ENCODE assay signal across 8 cellular contexts in genomic region chr3:33440578-33441321, GRCh38. TPM values are rescaled to one million over a fixed set of nuclear protein-coding genes. Genes with fewer than 3 reads are reported as not detected.
DNase-seq lines count a peak whose midpoint lies in the region; ATAC-seq and TF ChIP-seq lines count a peak whose summit lies in the region.

No MANE protein-coding gene starts in this region.

- H3K36me3 Mint-ChIP-seq in activated naive CD8-positive, alpha-beta T cell treated with anti-CD3 and anti-CD28 coated beads, Interleukin-2, amount 10 ng/mL, durations not matched to agents 7 days and 5 days, result peaks cover 2% of the 10 kb centered on the region

- H3K4me1 ChIP-seq in ovary (ENCODE audit: insufficient read depth) (peaks cover 5% of the 10 kb centered on the region), aorta (ENCODE audit: control insufficient read depth in 1 of 2, insufficient read depth in 2 of 2, low read length in 2 of 2) (no peaks in the 10 kb centered on the region)

- no peaks in the 10 kb centered on the region for H3K9me3 Mint-ChIP-seq in activated naive CD8-positive, alpha-beta T cell treated with anti-CD3 and anti-CD28 coated beads, Interleukin-2, amount 10 ng/mL, durations not matched to agents 7 days and 5 days

- TF ChIP-seq EP300 in ovary (IDR thresholded peaks at IDR 0.05), result no peak

- no peaks in the 10 kb centered on the region for H3K27me3 ChIP-seq in GM06990 (replicated peaks; ENCODE audit: control insufficient read depth, insufficient read depth, low read length)
- no peaks in the 10 kb centered on the region for H3K27me3 ChIP-seq in ovary
- no peaks in the 10 kb centered on the region for H3K27me3 ChIP-seq in aorta (ENCODE audit: control insufficient read depth in 1 of 2, insufficient read depth in 2 of 2, low read length in 1 of 2)

- H3K9me3 ChIP-seq in ovary (no peaks in the 10 kb centered on the region), aorta (ENCODE audit: control insufficient read depth, low read length) (no peaks in the 10 kb centered on the region)

- H3K36me3 ChIP-seq in GM06990 (ENCODE audit: control insufficient read depth, insufficient read depth, low read length) (no peaks in the 10 kb centered on the region), ovary (no peaks in the 10 kb centered on the region), aorta (ENCODE audit: control insufficient read depth in 1 of 2, insufficient read depth in 2 of 2, low read length in 1 of 2) (no peaks in the 10 kb centered on the region)

- POLR2A ChIA-PET in activated naive CD8-positive, alpha-beta T cell treated with anti-CD3 and anti-CD28 coated beads, Interleukin-2, amount 10 ng/mL, durations not matched to agents 7 days and 5 days (lab: Charles Lee), result interaction anchor here (0.6 to 3.0 kb wide), 15 partner anchors 11 to 1908 kb away, joined by 3 to 20 read pairs (median 3); partner anchors contain the start of genes PDCD6IP and STT3B

- H3K4me3 Mint-ChIP-seq in activated naive CD8-positive, alpha-beta T cell treated with anti-CD3 and anti-CD28 coated beads, Interleukin-2, amount 10 ng/mL, durations not matched to agents 7 days and 5 days, result peak overlapping the region; percentile 100

- intact Hi-C loops in head of caudate nucleus (cut with DNase I), result loop anchor here (5.0 kb wide), 3 partner anchors 217 to 357 kb away; partner anchors contain the start of genes CLASP2 and PDCD6IP
- intact Hi-C loops in ovary (cut with DNase I), result no loop called here
- intact Hi-C loops in aorta (cut with DNase I), result no loop called here

- no peak for TF ChIP-seq CTCF in GM06990 (IDR thresholded peaks at IDR 0.05; ENCODE audit: insufficient read depth, low read length, poor library complexity, severe bottlenecking)
- no peak for TF ChIP-seq CTCF in LNCaP clone FGC (IDR thresholded peaks at IDR 0.05; ENCODE audit: control insufficient read depth, extremely low read depth, insufficient read depth)
- TF ChIP-seq CTCF in ovary (IDR thresholded peaks at IDR 0.05), result peak in 2 of 3 donors; percentile 11 to 18

- peaks cover 34% of the 10 kb centered on the region for H3K4me1 Mint-ChIP-seq in activated naive CD8-positive, alpha-beta T cell treated with anti-CD3 and anti-CD28 coated beads, Interleukin-2, amount 10 ng/mL, durations not matched to agents 7 days and 5 days

- H3K27ac ChIP-seq in ovary, result peak overlapping the region; percentile 76 to 96
- H3K27ac ChIP-seq in aorta (ENCODE audit: low read depth in 1 of 2, low read length in 2 of 2), result peak overlapping the region; percentile 58 to 95

- WGBS in ovary, 3 donors, result 0 to 1% (median 0%) methylated on average over 36 of the region's 36 CpGs
- 0% methylated on average over 35 to 36 of the region's 36 CpGs for WGBS in aorta, 2 donors

- TF ChIP-seq POLR2A in ovary (IDR thresholded peaks at IDR 0.05), result peak; percentile 64

- H3K4me3 ChIP-seq in GM06990 (replicated peaks; ENCODE audit: low read depth, low read length), result peak overlapping the region; percentile 88
- H3K4me3 ChIP-seq in LNCaP clone FGC (ENCODE audit: low read depth, low read length), result peak overlapping the region; percentile 66
- H3K4me3 ChIP-seq in ovary, result peak overlapping the region; percentile 48
- H3K4me3 ChIP-seq in aorta (ENCODE audit: low read length in 2 of 2), result peak overlapping the region; percentile 52 to 78

- peak; percentile 89 for ATAC-seq in activated naive CD8-positive, alpha-beta T cell treated with anti-CD3 and anti-CD28 coated beads, Interleukin-2, amount 10 ng/mL, durations not matched to agents 7 days and 5 days (ENCODE audit: low read depth)
- ATAC-seq in aorta (ENCODE audit: low FRiP score), result peak; percentile 91

- peak overlapping the region; percentile 100 for H3K27ac Mint-ChIP-seq in activated naive CD8-positive, alpha-beta T cell treated with anti-CD3 and anti-CD28 coated beads, Interleukin-2, amount 10 ng/mL, durations not matched to agents 7 days and 5 days

- no peaks in the 10 kb centered on the region for H3K27me3 Mint-ChIP-seq in activated naive CD8-positive, alpha-beta T cell treated with anti-CD3 and anti-CD28 coated beads, Interleukin-2, amount 10 ng/mL, durations not matched to agents 7 days and 5 days

- DNase-seq in GM06990 (ENCODE audit: extremely low read depth, insufficient read length) (peak; percentile 90), H4 (ENCODE audit: low spot score) (peak; percentile 98), LNCaP clone FGC (ENCODE audit: low read depth) (peak; percentile 100), RPMI7951 (ENCODE audit: low read depth) (peak; percentile 100), head of caudate nucleus (peak; percentile 97 to 100 (median 99)), ovary (peak in 3 of 5 donors; percentile 86 to 99 (median 99)), aorta (peak; percentile 86 to 90)
- DNase-seq in activated naive CD8-positive, alpha-beta T cell treated with anti-CD3 and anti-CD28 coated beads, Interleukin-2, amount 10 ng/mL, durations not matched to agents 7 days and 5 days, result peak; percentile 81

RNA-seq across cellular contexts. Expression of gene UBP1, which starts 0.5 kb away (rescaled TPM):
- total RNA-seq in H4 (2014; rRNA removed; shearing (Covaris generic)), result 14.3 and 19.4 TPM in 2 replicates
- 30.8 and 32.0 TPM in 2 replicates for total RNA-seq in RPMI7951 (2014; rRNA removed; shearing (Covaris generic))
- 10 to 100 TPM; 66.8 to 73.9 TPM for total RNA-seq in activated naive CD8-positive, alpha-beta T cell treated with anti-CD3 and anti-CD28 coated beads, Interleukin-2, amount 10 ng/mL, durations not matched to agents 7 days and 5 days
- total RNA-seq in ovary, result 10 to 100 TPM; 37.9 to 58.6 (median 51.8) TPM
- 10 to 100 TPM; 28.2 to 62.7 TPM for polyA plus RNA-seq in ovary
- total RNA-seq in aorta, result 10 to 100 TPM; 56.5 to 62.8 TPM
- polyA plus RNA-seq in aorta, result 10 to 100 TPM; 39.8 to 45.4 TPM

Comparison
In these comparisons a context has a peak if more than half of its experiments do, and no peak if none do; other contexts are left out.
1. Peak in every context shown above with its lines: DNase-seq, ATAC-seq, H3K4me3 ChIP-seq and H3K27ac ChIP-seq.
2. CTCF ChIP-seq: peak in ovary (2 of 3); none in GM06990 (single experiment) and LNCaP clone FGC (single experiment).